13 cellular contexts compared by ENCODE assay signal in the genomic region with DNA sequence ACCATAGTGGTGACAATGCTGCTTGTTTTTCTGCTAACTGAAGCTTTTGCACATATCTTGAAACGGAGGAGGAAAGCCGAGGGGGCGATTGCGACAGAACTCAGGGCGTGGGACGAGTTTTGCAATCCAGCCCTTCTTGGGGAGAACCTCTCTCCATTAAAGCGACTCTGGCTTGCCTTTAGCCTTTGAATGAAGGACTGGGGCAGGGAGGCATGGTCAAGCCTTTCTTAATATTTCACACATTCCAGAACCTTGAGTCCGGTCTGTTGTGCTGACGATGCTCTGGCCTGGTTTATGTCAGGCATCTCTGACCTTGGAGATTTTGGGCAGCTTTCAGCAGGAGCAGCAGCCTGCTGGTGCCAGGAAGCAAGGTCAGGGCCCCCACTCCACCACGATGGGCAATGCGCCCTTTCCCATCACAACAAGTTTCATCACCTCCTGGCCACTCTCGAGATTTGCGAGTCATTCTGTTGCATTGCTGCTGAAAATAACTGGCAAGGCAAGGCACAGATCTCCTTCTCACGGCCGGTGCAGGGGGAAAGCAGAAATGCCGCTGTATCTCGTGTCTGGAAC. TPM values are rescaled to one million over a fixed set of nuclear protein-coding genes. Genes with fewer than 3 reads are reported as not detected.
DNase-seq lines count a peak whose midpoint lies in the region; ATAC-seq, FAIRE-seq and TF ChIP-seq lines count a peak whose summit lies in the region.
"Had no signal": no experiment of that assay in that cellular context is flagged by ENCODE, and none has a peak within 500 bp of the region (broad histone marks: within the 10 kb centered on the region; RNA-seq: fewer than 3 reads in every experiment).

No MANE protein-coding gene starts in this region.

- H3K79me2 ChIP-seq in GM23248 (ENCODE audit: insufficient read depth): no peaks in the 10 kb centered on the region

- H3K27me3 ChIP-seq in GM23248 (replicated peaks; ENCODE audit: insufficient read depth): no peaks in the 10 kb centered on the region
- H3K27me3 ChIP-seq in colonic mucosa: no peaks in the 10 kb centered on the region
- H3K27me3 ChIP-seq in right lobe of liver: no peaks in the 10 kb centered on the region
- peaks cover 0 to 4% (median 0%) of the 10 kb centered on the region in 5 donors for H3K27me3 ChIP-seq in subcutaneous abdominal adipose tissue (ENCODE audit: control insufficient read depth in 5 of 5, insufficient read depth in 4 of 5, low read length in 5 of 5)

- intact Hi-C loops in colonic mucosa (cut with DNase I) (no loop called here), right lobe of liver (cut with DNase I) (no loop called here)

- H3K9ac ChIP-seq in GM23248: peak overlapping the region; percentile 73
- peak overlapping the region in 1 of 2 donors; percentile 35 for H3K9ac ChIP-seq in colonic mucosa (ENCODE audit: low read depth in 2 of 2, low read length in 2 of 2)
- H3K9ac ChIP-seq in subcutaneous abdominal adipose tissue (ENCODE audit: low read length in 5 of 5): peak overlapping the region in 1 of 5 donors; percentile 22

- H3K36me3 ChIP-seq in GM23248 (ENCODE audit: low read depth): no peaks in the 10 kb centered on the region
- H3K36me3 ChIP-seq in colonic mucosa: no peaks in the 10 kb centered on the region
- H3K36me3 ChIP-seq in right lobe of liver: no peaks in the 10 kb centered on the region
- peaks cover 0 to 6% (median 0%) of the 10 kb centered on the region in 5 donors for H3K36me3 ChIP-seq in subcutaneous abdominal adipose tissue (ENCODE audit: control insufficient read depth in 5 of 5, insufficient read depth in 5 of 5, low read length in 5 of 5)
- H3K36me3 ChIP-seq: SJSA1 had no signal

- H2AFZ ChIP-seq in GM23248: peak overlapping the region; percentile 58; the same call in 1 of the 2 replicates

- ATAC-seq in right lobe of liver: peak; percentile 60 to 78 (median 72)
- ATAC-seq: activated CD8-positive, alpha-beta T cell treated with anti-CD3 and anti-CD28 coated beads, Interleukin-2, amount 10 ng/mL, durations not matched to agents 7 days and 5 days had no signal

- H3K4me1 ChIP-seq in GM23248 (ENCODE audit: insufficient read depth): peaks cover 46% of the 10 kb centered on the region
- H3K4me1 ChIP-seq in colonic mucosa: no peaks in the 10 kb centered on the region
- H3K4me1 ChIP-seq in right lobe of liver: no peaks in the 10 kb centered on the region
- peaks cover 10 to 46% (median 34%) of the 10 kb centered on the region in 5 donors for H3K4me1 ChIP-seq in subcutaneous abdominal adipose tissue (ENCODE audit: control insufficient read depth in 5 of 5, insufficient read depth in 5 of 5, low read length in 5 of 5)
- H3K4me1 ChIP-seq: SJSA1 had no signal

- H3K27ac ChIP-seq in GM23248 (peak overlapping the region; percentile 87), colonic mucosa (peak overlapping the region; percentile 22), right lobe of liver (no peak overlapping the region), subcutaneous abdominal adipose tissue (ENCODE audit: low read depth, low read length) (peak overlapping the region; percentile 78)
- H3K27ac ChIP-seq: SJSA1 had no signal

- no peak for FAIRE-seq in H54 (lab: Jason Lieb, UNC)

- in situ Hi-C loops in GM23248 (cut with MboI): no loop called here

- H3K4me3 ChIP-seq in GM23248: peak overlapping the region; percentile 16
- no peak overlapping the region for H3K4me3 ChIP-seq in colonic mucosa
- no peak overlapping the region for H3K4me3 ChIP-seq in right lobe of liver
- peak overlapping the region in 2 of 5 donors; percentile 19 to 39 for H3K4me3 ChIP-seq in subcutaneous abdominal adipose tissue (ENCODE audit: low read depth in 1 of 5, low read length in 5 of 5)
- H3K4me3 ChIP-seq: SJSA1 had no signal

- TF ChIP-seq POLR2A in right lobe of liver (IDR thresholded peaks at IDR 0.05) (no peak), H54 (IDR thresholded peaks at IDR 0.05; ENCODE audit: low read depth, low read length) (no peak)

- no peaks in the 10 kb centered on the region for H4K20me1 ChIP-seq in GM23248 (ENCODE audit: insufficient read depth)

- 0 to 1% methylated on average over 17 of the region's 17 CpGs for WGBS in GM23248 (ENCODE audit: low coverage in 1 of 2, low lambda C conversion rate in 2 of 2, missing lambda C conversion rate in 2 of 2), 2 experiments
- WGBS in right lobe of liver (ENCODE audit: insufficient coverage, low coverage, low lambda C conversion rate, missing lambda C conversion rate): 31% methylated on average over 16 of the region's 17 CpGs

- DNase-seq in GM23248 (peak; percentile 95), colonic mucosa (peak; percentile 60), right lobe of liver (peak; percentile 50 to 68 (median 61)), H54 (ENCODE audit: insufficient read length, low spot score) (no peak), occipital lobe (lab: John Stamatoyannopoulos, UW) (no peak), nucleus accumbens (lab: John Stamatoyannopoulos, UW) (no peak), NK-92 (lab: John Stamatoyannopoulos, UW; ENCODE audit: unreplicated experiment) (no peak)
- DNase-seq: activated CD8-positive, alpha-beta T cell treated with anti-CD3 and anti-CD28 coated beads, Interleukin-2, amount 10 ng/mL, durations not matched to agents 7 days and 5 days; caudate nucleus; NCI-H187; stimulated activated CD4-positive, alpha-beta T cell treated with anti-CD3 and anti-CD28 coated beads, Interleukin-15, amount 100 ng/mL, for 24 hours had no signal

- H3K9me2 ChIP-seq in GM23248 (ENCODE audit: insufficient read depth): no peaks in the 10 kb centered on the region

- H3K4me2 ChIP-seq in GM23248 (ENCODE audit: unreplicated experiment): peak overlapping the region; percentile 38

- H3F3A ChIP-seq in GM23248 (ENCODE audit: insufficient read depth): peaks cover 48% of the 10 kb centered on the region

- H3K9me3 ChIP-seq in GM23248 (ENCODE audit: low read depth): no peaks in the 10 kb centered on the region
- no peaks in the 10 kb centered on the region for H3K9me3 ChIP-seq in colonic mucosa
- H3K9me3 ChIP-seq in right lobe of liver: no peaks in the 10 kb centered on the region
- no peaks in the 10 kb centered on the region for H3K9me3 ChIP-seq in subcutaneous abdominal adipose tissue (ENCODE audit: control insufficient read depth in 5 of 5, low read length in 5 of 5)
- H3K9me3 ChIP-seq: SJSA1 had no signal

- TF ChIP-seq CTCF in colonic mucosa (IDR thresholded peaks at IDR 0.05) (no peak), right lobe of liver (IDR thresholded peaks at IDR 0.05) (no peak)

RNA-seq across cellular contexts. Expression of a gene that starts 10.8 kb away (rescaled TPM):
- total RNA-seq in GM23248 (2014; rRNA removed; shearing (Covaris generic)): 23.9 and 30.2 TPM in 2 replicates
- polyA plus RNA-seq in GM23248 (2016; fragmentation: Nextera tagmentation; extraction: Ambion mirVana): 6.5 and 9.0 TPM in 2 replicates
- total RNA-seq in colonic mucosa (10 to 100 TPM; 17.0 to 23.2 TPM), right lobe of liver (1 to 10 TPM in 5 of 6 experiments, under 1 TPM in 1; 0.99 to 4.4 (median 2.3) TPM), occipital lobe (2.0 TPM)

Comparison
In these comparisons a context has a peak if more than half of its experiments do, and no peak if none do; other contexts are left out.
1. DNase-seq: peak in GM23248 (single experiment), colonic mucosa (single experiment) and right lobe of liver (3 of 3); none in H54 (single experiment), occipital lobe (single experiment), nucleus accumbens (0 of 56) and NK-92 (single experiment).
2. H3K27ac ChIP-seq: peak in GM23248 (single experiment), colonic mucosa (single experiment) and subcutaneous abdominal adipose tissue (single experiment); none in right lobe of liver (0 of 3).